In genomic region chr17:64420143-64420670, GRCh38 we compare ENCODE assay signal across 8 cellular contexts. TPM values are rescaled to one million over a fixed set of nuclear protein-coding genes. Genes with fewer than 3 reads are reported as not detected.
DNase-seq lines count a peak whose midpoint lies in the region; TF ChIP-seq lines count a peak whose summit lies in the region.

No MANE protein-coding gene starts in this region.

- H3K36me3 ChIP-seq in liver (ENCODE audit: control insufficient read depth in 4 of 4, insufficient read depth in 3 of 4, low read depth in 1 of 4, low read length in 3 of 4) (no peaks in the 10 kb centered on the region), tibial nerve (no peaks in the 10 kb centered on the region)

- TF ChIP-seq RAD21 in liver (IDR thresholded peaks at IDR 0.05) = peak; percentile 92 to 95

- H3K4me3 ChIP-seq in GM12875 (ENCODE audit: low read depth, low read length) (no peak overlapping the region), coronary artery (no peak overlapping the region), liver (ENCODE audit: low read depth in 1 of 3, low read length in 3 of 3) (no peak overlapping the region), tibial nerve (no peak overlapping the region)

- TF ChIP-seq CTCF in GM12875 (IDR thresholded peaks at IDR 0.05; ENCODE audit: borderline replicate concordance, insufficient read depth, low read depth, low read length) = peak; percentile 57
- peak; percentile 60 for TF ChIP-seq CTCF in coronary artery (IDR thresholded peaks at IDR 0.05)
- peak; percentile 82 for TF ChIP-seq CTCF in liver (IDR thresholded peaks at IDR 0.05; ENCODE audit: low read depth, low read length, missing input control)
- peak; percentile 63 to 80 (median 78) for TF ChIP-seq CTCF in tibial nerve (IDR thresholded peaks at IDR 0.05)

- WGBS in liver = 27% methylated on average over 6 of the region's 6 CpGs
- WGBS in tibial nerve, 2 donors = 21 to 32% methylated on average over 6 of the region's 6 CpGs

- H3K4me1 ChIP-seq in liver (ENCODE audit: control insufficient read depth in 4 of 4, insufficient read depth in 4 of 4, low read length in 3 of 4) = no peaks in the 10 kb centered on the region
- peaks cover 0 to 22% (median 0%) of the 10 kb centered on the region in 4 donors for H3K4me1 ChIP-seq in tibial nerve

- DNase-seq in AG20443 (ENCODE audit: low spot score) = peak; percentile 76
- peak; percentile 48 to 84 (median 66) for DNase-seq in NCI-H1417 (lab: John Stamatoyannopoulos, UW)
- peak; percentile 50 for DNase-seq in SIG-M5 (lab: John Stamatoyannopoulos, UW)
- DNase-seq in coronary artery (ENCODE audit: low spot score) = no peak
- DNase-seq in tibial nerve (ENCODE audit: low spot score in 2 of 2) = peak in 1 of 2 donors; percentile 32
- DNase-seq in stimulated activated naive CD4-positive, alpha-beta T cell treated with Interleukin-2 at 50 U/mL for 16 hours (lab: John Stamatoyannopoulos, UW) = no peak

- no peaks in the 10 kb centered on the region for H3K27me3 ChIP-seq in liver (ENCODE audit: control insufficient read depth in 4 of 4, insufficient read depth in 4 of 4, low read length in 3 of 4)
- H3K27me3 ChIP-seq in tibial nerve = no peaks in the 10 kb centered on the region

- H3K9me3 ChIP-seq in liver (ENCODE audit: control insufficient read depth in 4 of 4, low read length in 3 of 4) (no peaks in the 10 kb centered on the region), tibial nerve (no peaks in the 10 kb centered on the region)

- no peak for TF ChIP-seq POLR2A in tibial nerve (IDR thresholded peaks at IDR 0.05)

- no peak overlapping the region for H3K9ac ChIP-seq in liver (ENCODE audit: low read depth in 1 of 2, low read length in 2 of 2)

- TF ChIP-seq EP300 in tibial nerve (IDR thresholded peaks at IDR 0.05) = no peak

- H3K27ac ChIP-seq in coronary artery (no peak overlapping the region), liver (ENCODE audit: low read depth in 1 of 2, low read length in 2 of 2) (no peak overlapping the region), tibial nerve (no peak overlapping the region)

TF ChIP-seq in liver, 16 proteins besides CTCF, POLR2A, EP300 and RAD21:
- TF ChIP-seq EGR1 (IDR thresholded peaks at IDR 0.05; ENCODE audit: low read depth in 2 of 2) (no peak), TAF1 (conservative IDR thresholded peaks at IDR 0.05) (no peak), ZBTB33 (IDR thresholded peaks at IDR 0.05) (no peak), FOXA1 (IDR thresholded peaks at IDR 0.05) (no peak), NR2F2 (IDR thresholded peaks at IDR 0.05) (no peak)
TF ChIP-seq in liver: peak in this region for 0.

RNA-seq across cellular contexts. Expression of gene MILR1, which starts 28.7 kb away (rescaled TPM):
- total RNA-seq in liver (1 to 10 TPM; 2.5 to 3.8 TPM), tibial nerve (10 to 100 TPM in 1 of 4 donors, 1 to 10 TPM in 3; 3.1 to 27.0 (median 6.4) TPM)
- polyA plus RNA-seq in liver = 1 to 10 TPM; 1.2 to 1.4 TPM

RNA-seq across cellular contexts. Expression of gene PECAM1, which starts 29.5 kb away (rescaled TPM):
- total RNA-seq in liver = 10 to 100 TPM; 15.5 to 18.3 TPM
- polyA plus RNA-seq in liver = 10 to 100 TPM in 1 of 2 donors, 1 to 10 TPM in 1; 9.4 to 13.0 TPM
- total RNA-seq in tibial nerve = 100 to 1,000 TPM in 3 of 4 donors, 10 to 100 TPM in 1; 70.7 to 128 (median 126) TPM

Comparison
In these comparisons a context has a peak if more than half of its experiments do, and no peak if none do; other contexts are left out.
1. DNase-seq: peak in AG20443 (single experiment), NCI-H1417 (3 of 3) and SIG-M5 (single experiment); none in coronary artery (single experiment) and stimulated activated naive CD4-positive, alpha-beta T cell treated with Interleukin-2 at 50 U/mL for 16 hours (single experiment).
2. Peak in every context shown above with its lines, with median percentiles within 50 percentile points of each other: CTCF ChIP-seq.